In genomic region chr11:108666373-108666772, GRCh38 we compare ENCODE assay signal across 8 cellular contexts. TPM values are rescaled to one million over a fixed set of nuclear protein-coding genes. Genes with fewer than 3 reads are reported as not detected.
DNase-seq lines count a peak whose midpoint lies in the region; ATAC-seq and TF ChIP-seq lines count a peak whose summit lies in the region.

No MANE protein-coding gene starts in this region.

- H3K27ac ChIP-seq in Panc1 (ENCODE audit: low read length) = no peak overlapping the region
- H3K27ac ChIP-seq in fibroblast of lung (ENCODE audit: insufficient read depth, low read length) = no peak overlapping the region
- H3K27ac ChIP-seq in suprapubic skin = no peak overlapping the region

- POLR2A ChIA-PET in Panc1 (lab: Charles Lee) = no interaction called here

- TF ChIP-seq CTCF in Panc1 (IDR thresholded peaks at IDR 0.05) = peak; percentile 14
- TF ChIP-seq CTCF in fibroblast of lung (conservative IDR thresholded peaks at IDR 0.05 in 1 of 2, IDR thresholded peaks at IDR 0.05 in 1 of 2; ENCODE audit: low read depth in 1 of 2, low read length in 2 of 2) = no peak
- no peak for TF ChIP-seq CTCF in suprapubic skin (IDR thresholded peaks at IDR 0.05)

- TF ChIP-seq EP300 in suprapubic skin (IDR thresholded peaks at IDR 0.05) = no peak

- intact Hi-C loops in Panc1 (cut with micrococcal nuclease; ENCODE audit: unreplicated experiment) = no loop called here

- H3K9ac ChIP-seq in fibroblast of lung (ENCODE audit: insufficient read depth, low read length) = no peak overlapping the region

- H2AFZ ChIP-seq in fibroblast of lung (ENCODE audit: low read length) = no peak overlapping the region

- H3K36me3 ChIP-seq in Panc1 (ENCODE audit: control insufficient read depth, insufficient read depth, low read length) (no peaks in the 10 kb centered on the region), fibroblast of lung (ENCODE audit: control insufficient read depth, insufficient read depth, low read length) (no peaks in the 10 kb centered on the region), suprapubic skin (no peaks in the 10 kb centered on the region)

- peak overlapping the region; percentile 76 for H3K27ac Mint-ChIP-seq in activated naive CD4-positive, alpha-beta T cell treated with anti-CD3 and anti-CD28 coated beads, Interleukin-2, amount 50 U/mL, for 24 hours

- H3K4me1 Mint-ChIP-seq in activated naive CD4-positive, alpha-beta T cell treated with anti-CD3 and anti-CD28 coated beads, Interleukin-2, amount 50 U/mL, for 24 hours = peaks cover 62% of the 10 kb centered on the region

- CTCF ChIA-PET in Panc1 (lab: Charles Lee) = no interaction called here

- peak overlapping the region; percentile 100 for H3K4me3 Mint-ChIP-seq in activated naive CD4-positive, alpha-beta T cell treated with anti-CD3 and anti-CD28 coated beads, Interleukin-2, amount 50 U/mL, for 24 hours

- no peaks in the 10 kb centered on the region for H3K27me3 Mint-ChIP-seq in activated naive CD4-positive, alpha-beta T cell treated with anti-CD3 and anti-CD28 coated beads, Interleukin-2, amount 50 U/mL, for 24 hours

- no peaks in the 10 kb centered on the region for H3K9me3 Mint-ChIP-seq in activated naive CD4-positive, alpha-beta T cell treated with anti-CD3 and anti-CD28 coated beads, Interleukin-2, amount 50 U/mL, for 24 hours

- peak overlapping the region; percentile 96 for H3K4me2 ChIP-seq in fibroblast of lung (ENCODE audit: extremely low read depth, insufficient read depth, low read length)

- no TSS peak for BruUV-seq in Panc1 (replicated peaks; lab: Mats Ljungman, UMichigan)

- H3K4me3 ChIP-seq in Panc1 (ENCODE audit: low read depth in 2 of 2, low read length in 2 of 2) (peak overlapping the region; percentile 8 to 85; a peak in 1 of 4 replicates), fibroblast of lung (replicated peaks in 1 of 4; ENCODE audit: control extremely low read depth in 1 of 4, insufficient read depth in 1 of 4, low read depth in 3 of 4, low read length in 4 of 4) (peak overlapping the region in 1 of 4 experiments; percentile 3), suprapubic skin (peak overlapping the region; percentile 87)

- no peaks in the 10 kb centered on the region for H3K9me3 ChIP-seq in Panc1 (ENCODE audit: control insufficient read depth, insufficient read depth, low read depth, low read length)
- no peaks in the 10 kb centered on the region for H3K9me3 ChIP-seq in fibroblast of lung (ENCODE audit: control insufficient read depth, insufficient read depth, low read depth, low read length)
- no peaks in the 10 kb centered on the region for H3K9me3 ChIP-seq in suprapubic skin

- H3K27me3 ChIP-seq in Panc1 (ENCODE audit: control insufficient read depth, insufficient read depth, low read length) = no peaks in the 10 kb centered on the region
- H3K27me3 ChIP-seq in fibroblast of lung (ENCODE audit: control insufficient read depth, insufficient read depth, low read length) = no peaks in the 10 kb centered on the region
- no peaks in the 10 kb centered on the region for H3K27me3 ChIP-seq in suprapubic skin

- ATAC-seq in Panc1 (no peak), GM18519 (IDR thresholded peaks at IDR 0.05; ENCODE audit: low FRiP score, unreplicated experiment) (no peak), HG03025 (IDR thresholded peaks at IDR 0.05; ENCODE audit: low FRiP score, unreplicated experiment) (no peak), GM19023 (IDR thresholded peaks at IDR 0.05; ENCODE audit: unreplicated experiment) (no peak)

- in situ Hi-C loops in Panc1 (cut with HindIII; ENCODE audit: low pct_unique_long_range_greater_than_20kb, low sequenced_read_pairs) = no loop called here

- no peak for DNase-seq in activated naive CD4-positive, alpha-beta T cell treated with anti-CD3 and anti-CD28 coated beads, Interleukin-2, amount 50 U/mL, for 16 hours
- DNase-seq in Panc1 (ENCODE audit: low read depth, low spot score) (no peak), fibroblast of lung (ENCODE audit: low read depth in 2 of 2) (peak in 1 of 2 donors; percentile 13), suprapubic skin (ENCODE audit: low spot score in 2 of 2) (no peak)

- no peaks in the 10 kb centered on the region for H4K20me1 ChIP-seq in fibroblast of lung (ENCODE audit: control insufficient read depth, extremely low read depth, insufficient read depth, low read length)

- WGBS in suprapubic skin = 94% methylated on average over 7 of the region's 7 CpGs

- TF ChIP-seq POLR2A in suprapubic skin (IDR thresholded peaks at IDR 0.05) = no peak

- H3K79me2 ChIP-seq in fibroblast of lung (ENCODE audit: control insufficient read depth, insufficient read depth, low read length) = peaks cover 51% of the 10 kb centered on the region

- H3K4me1 ChIP-seq in Panc1 (ENCODE audit: control insufficient read depth, insufficient read depth, low read length) = peaks cover 20% of the 10 kb centered on the region
- H3K4me1 ChIP-seq in fibroblast of lung (ENCODE audit: control insufficient read depth, extremely low read depth, insufficient read depth, low read length) = peaks cover 3% of the 10 kb centered on the region
- H3K4me1 ChIP-seq in suprapubic skin = peaks cover 37% of the 10 kb centered on the region

- peaks cover 21% of the 10 kb centered on the region for H3K36me3 Mint-ChIP-seq in activated naive CD4-positive, alpha-beta T cell treated with anti-CD3 and anti-CD28 coated beads, Interleukin-2, amount 50 U/mL, for 24 hours

RNA-seq across cellular contexts. Expression of gene DDX10, which starts 1.5 kb away (rescaled TPM):
- total RNA-seq in Panc1 (2021; ENCODE audit: unreplicated experiment) (48.8 TPM), fibroblast of lung (18.5 and 20.3 TPM in 2 replicates), suprapubic skin (10 to 100 TPM; 21.9 to 30.7 (median 27.2) TPM)
- 16.1 TPM for polyA plus RNA-seq in Panc1 (2012; ENCODE audit: insufficient read length)
- 20.7 and 27.7 TPM in 2 replicates for polyA plus RNA-seq in fibroblast of lung
- polyA plus RNA-seq in fibroblast of lung (2012) = 12.6 and 17.5 TPM in 2 replicates
- 21.6 and 33.7 TPM in 2 replicates for polyA minus RNA-seq in fibroblast of lung (ENCODE audit: low replicate concordance)
